Comparison of ENCODE assay signal across 8 cellular contexts in the genomic region with DNA sequence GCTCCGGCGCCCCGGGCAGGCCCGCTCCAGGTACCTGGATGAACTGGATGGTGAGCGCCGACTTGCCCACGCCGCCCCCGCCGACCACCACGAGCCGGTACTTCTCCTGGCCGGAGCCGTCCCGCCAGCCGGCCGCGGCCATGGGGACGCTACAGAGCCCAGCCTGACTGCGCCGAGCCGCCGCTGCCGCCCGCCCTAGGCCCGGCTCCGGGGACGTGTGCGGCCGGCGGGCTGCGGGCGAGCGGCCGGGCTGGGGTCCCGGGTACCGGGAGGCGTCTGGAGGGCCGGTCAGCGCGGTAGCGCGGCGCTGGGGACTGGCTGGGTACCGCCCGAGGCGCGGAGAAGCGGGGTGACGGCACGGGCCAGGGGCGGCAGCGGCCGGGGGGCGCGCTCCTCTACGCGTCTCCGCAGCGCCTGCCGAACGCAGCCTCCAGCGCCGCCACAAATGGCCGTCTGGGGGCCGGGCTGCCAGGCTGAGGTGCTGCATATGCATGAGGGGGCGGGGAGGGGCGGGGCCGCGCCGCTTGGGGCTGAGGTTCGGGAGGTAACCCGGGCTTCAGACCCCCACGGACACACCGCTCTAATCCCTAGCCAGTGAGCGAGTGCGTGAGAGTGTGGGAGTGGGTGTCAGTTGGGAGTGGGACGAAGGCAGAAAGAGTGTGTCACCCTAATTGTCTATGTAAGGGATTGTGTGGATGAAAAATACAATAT. TPM values are rescaled to one million over a fixed set of nuclear protein-coding genes. Genes with fewer than 3 reads are reported as not detected.
DNase-seq lines count a peak whose midpoint lies in the region; ATAC-seq and TF ChIP-seq lines count a peak whose summit lies in the region.

A gene (minus strand): TSS at position 455 of the 711 bp plus-strand sequence. CDS start 313 bp downstream, at position 142.

- TF ChIP-seq CTCF in right lobe of liver (IDR thresholded peaks at IDR 0.05): no peak

- peak within 1 kb of the TSS; percentile 81 to 86 (median 85) for H3K4me3 ChIP-seq in right lobe of liver

- TF ChIP-seq POLR2A in right lobe of liver (IDR thresholded peaks at IDR 0.05): peak; percentile 83

- H3K27ac Mint-ChIP-seq in activated CD4-positive, alpha-beta T cell treated with anti-CD3 and anti-CD28 coated beads, Interleukin-2, amount 10 ng/mL, durations not matched to agents 7 days and 5 days: peak within 1 kb of the TSS; percentile 92
- H3K27ac Mint-ChIP-seq in dendritic cell treated with granulocyte-macrophage colony-stimulating factor and Interleukin-4, amounts not matched to agents 40 ng/mL and 50 ng/mL, for 4 days: no peak within 1 kb of the TSS

- peaks cover 55% of the 10 kb centered on the region for H3K4me1 Mint-ChIP-seq in activated CD4-positive, alpha-beta T cell treated with anti-CD3 and anti-CD28 coated beads, Interleukin-2, amount 10 ng/mL, durations not matched to agents 7 days and 5 days
- H3K4me1 Mint-ChIP-seq in dendritic cell treated with granulocyte-macrophage colony-stimulating factor and Interleukin-4, amounts not matched to agents 40 ng/mL and 50 ng/mL, for 4 days (ENCODE audit: low read depth): peaks cover 7% of the 10 kb centered on the region

- CTCF ChIA-PET in activated CD4-positive, alpha-beta T cell treated with anti-CD3 and anti-CD28 coated beads, Interleukin-2, amount 10 ng/mL, durations not matched to agents 7 days and 5 days (lab: Charles Lee): interaction anchor here (0.7 kb wide), 1 partner anchor 12 kb away, joined by 3 read pairs; no protein-coding TSS in a partner anchor

- peak within 1 kb of the TSS; percentile 57 to 81 (median 72) for H3K27ac ChIP-seq in right lobe of liver

- peaks cover 19% of the 10 kb centered on the region for H3K36me3 Mint-ChIP-seq in activated CD4-positive, alpha-beta T cell treated with anti-CD3 and anti-CD28 coated beads, Interleukin-2, amount 10 ng/mL, durations not matched to agents 7 days and 5 days (ENCODE audit: low read depth)
- H3K36me3 Mint-ChIP-seq in dendritic cell treated with granulocyte-macrophage colony-stimulating factor and Interleukin-4, amounts not matched to agents 40 ng/mL and 50 ng/mL, for 4 days (ENCODE audit: low read depth): no peaks in the 10 kb centered on the region

- WGBS in right lobe of liver (ENCODE audit: insufficient coverage, low coverage, low lambda C conversion rate, missing lambda C conversion rate): 0% methylated on average over 19 of the region's 78 CpGs

- no peaks in the 10 kb centered on the region for H3K9me3 ChIP-seq in right lobe of liver

- peaks cover 5% of the 10 kb centered on the region for H3K27me3 Mint-ChIP-seq in activated CD4-positive, alpha-beta T cell treated with anti-CD3 and anti-CD28 coated beads, Interleukin-2, amount 10 ng/mL, durations not matched to agents 7 days and 5 days
- H3K27me3 Mint-ChIP-seq in dendritic cell treated with granulocyte-macrophage colony-stimulating factor and Interleukin-4, amounts not matched to agents 40 ng/mL and 50 ng/mL, for 4 days: peaks cover 65% of the 10 kb centered on the region

- H3K4me1 ChIP-seq in right lobe of liver: peaks cover 0 to 31% (median 5%) of the 10 kb centered on the region in 4 donors

- H3K36me3 ChIP-seq in right lobe of liver: no peaks in the 10 kb centered on the region

- peak within 1 kb of the TSS; percentile 93 for H3K4me3 Mint-ChIP-seq in activated CD4-positive, alpha-beta T cell treated with anti-CD3 and anti-CD28 coated beads, Interleukin-2, amount 10 ng/mL, durations not matched to agents 7 days and 5 days
- H3K4me3 Mint-ChIP-seq in dendritic cell treated with granulocyte-macrophage colony-stimulating factor and Interleukin-4, amounts not matched to agents 40 ng/mL and 50 ng/mL, for 4 days: peak within 1 kb of the TSS; percentile 57

- H3K9me3 Mint-ChIP-seq in activated CD4-positive, alpha-beta T cell treated with anti-CD3 and anti-CD28 coated beads, Interleukin-2, amount 10 ng/mL, durations not matched to agents 7 days and 5 days: no peaks in the 10 kb centered on the region
- H3K9me3 Mint-ChIP-seq in dendritic cell treated with granulocyte-macrophage colony-stimulating factor and Interleukin-4, amounts not matched to agents 40 ng/mL and 50 ng/mL, for 4 days: no peaks in the 10 kb centered on the region

- intact Hi-C loops in dendritic cell treated with granulocyte-macrophage colony-stimulating factor and Interleukin-4, amounts not matched to agents 40 ng/mL and 50 ng/mL, for 4 days (cut with micrococcal nuclease): no loop called here
- intact Hi-C loops in right lobe of liver (cut with DNase I): no loop called here

- no peaks in the 10 kb centered on the region for H3K27me3 ChIP-seq in right lobe of liver

- ATAC-seq in HG02798 (IDR thresholded peaks at IDR 0.05; ENCODE audit: poor library complexity, unreplicated experiment) (peak; percentile 91), right lobe of liver (peak; percentile 83 to 91 (median 86))

- DNase-seq in NCI-H2029 (lab: John Stamatoyannopoulos, UW) (peak; percentile 51), NCI-H2029 treated with DMSO at 0.1 percent for 48 hours (lab: John Stamatoyannopoulos, UW) (no peak), NCI-H2227 (lab: John Stamatoyannopoulos, UW; ENCODE audit: unreplicated experiment) (peak; percentile 81), right lobe of liver (peak; percentile 83 to 86 (median 85))
- peak; percentile 79 for DNase-seq in activated CD4-positive, alpha-beta T cell treated with anti-CD3 and anti-CD28 coated beads, Interleukin-2, amount 10 ng/mL, durations not matched to agents 7 days and 5 days
- peak; percentile 76 to 79 for DNase-seq in stimulated activated CD4-positive, alpha-beta T cell treated with anti-CD3 and anti-CD28 coated beads, Interleukin-4, amount 100 ng/mL, for 4 hours

- POLR2A ChIA-PET in activated CD4-positive, alpha-beta T cell treated with anti-CD3 and anti-CD28 coated beads, Interleukin-2, amount 10 ng/mL, durations not matched to agents 7 days and 5 days (lab: Charles Lee): no interaction called here

RNA-seq across cellular contexts. Expression of the gene that starts here (rescaled TPM):
- total RNA-seq in activated CD4-positive, alpha-beta T cell treated with anti-CD3 and anti-CD28 coated beads, Interleukin-2, amount 10 ng/mL, durations not matched to agents 7 days and 5 days: 10 to 100 TPM; 41.4 to 43.7 TPM
- 10 to 100 TPM; 21.0 to 44.8 (median 31.1) TPM for total RNA-seq in right lobe of liver
